ENCODE assay signal across 13 cellular contexts in the genomic region with DNA sequence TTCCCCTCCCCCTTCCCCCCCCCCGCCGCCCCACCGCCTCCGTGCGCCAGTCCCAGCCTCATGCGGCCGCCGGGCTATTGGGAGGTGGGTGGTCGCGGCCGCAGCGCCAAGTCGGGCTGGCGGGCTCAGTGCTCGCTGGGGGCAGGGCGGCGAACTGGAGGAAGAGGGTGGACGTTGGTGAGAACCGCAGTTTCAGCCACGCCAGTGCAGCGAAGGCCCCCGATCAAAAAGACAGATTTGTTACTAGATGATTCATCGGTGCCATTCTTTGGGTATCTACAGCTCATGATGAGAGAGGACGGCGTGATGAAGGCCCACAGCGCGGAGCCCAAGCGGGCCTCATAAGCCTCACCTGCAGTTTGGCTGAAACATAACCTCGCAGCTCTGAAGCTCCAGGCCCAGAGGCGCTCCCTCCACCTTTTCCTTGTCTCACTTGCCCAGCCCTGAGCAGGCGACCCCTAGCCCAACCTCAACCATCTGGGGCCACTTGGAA. TPM values are rescaled to one million over a fixed set of nuclear protein-coding genes. Genes with fewer than 3 reads are reported as not detected.
DNase-seq lines count a peak whose midpoint lies in the region; ATAC-seq, FAIRE-seq and TF ChIP-seq lines count a peak whose summit lies in the region.
"Had no signal": no experiment of that assay in that cellular context is flagged by ENCODE, and none has a peak within 500 bp of the region (broad histone marks: within the 10 kb centered on the region; RNA-seq: fewer than 3 reads in every experiment).

No MANE protein-coding gene starts in this region.

- H3K9me1 ChIP-seq in K562 (ENCODE audit: control insufficient read depth, insufficient read depth, low read length): no peaks in the 10 kb centered on the region

- H3K27me3 Mint-ChIP-seq in GM23338 (ENCODE audit: insufficient read depth, low read depth, poor library complexity): peaks cover 20% of the 10 kb centered on the region
- H3K27me3 Mint-ChIP-seq in naive thymus-derived CD8-positive, alpha-beta T cell: no peaks in the 10 kb centered on the region

- CTCF ChIA-PET in K562 (lab: Yijun Ruan, JAX; ENCODE audit: low intra/inter-chr PET ratio): no interaction called here

- peaks cover 3% of the 10 kb centered on the region; the same call in 1 of the 2 replicates for H4K20me1 ChIP-seq in GM23338 (replicated peaks; ENCODE audit: insufficient read depth)
- no peaks in the 10 kb centered on the region for H4K20me1 ChIP-seq in K562 (replicated peaks; ENCODE audit: control insufficient read depth, insufficient read depth, low read length)

- H3K4me2 ChIP-seq in GM23338 (peak overlapping the region; percentile 35), K562 (ENCODE audit: insufficient read depth, low read length) (no peak overlapping the region)

- H3K79me2 ChIP-seq in GM23338 (replicated peaks; ENCODE audit: insufficient read depth): peaks cover 5% of the 10 kb centered on the region
- no peaks in the 10 kb centered on the region for H3K79me2 ChIP-seq in K562 (ENCODE audit: control insufficient read depth, insufficient read depth, low read length)

- peak; percentile 76 for ATAC-seq in GM23338
- ATAC-seq in K562: no peak
- ATAC-seq in naive thymus-derived CD8-positive, alpha-beta T cell: peak; percentile 32 to 48

- FAIRE-seq in K562 (lab: Jason Lieb, UNC): no peak
- FAIRE-seq: GM18507 had no signal

- peaks cover 21% of the 10 kb centered on the region for H3K4me1 Mint-ChIP-seq in GM23338
- H3K4me1 Mint-ChIP-seq in naive thymus-derived CD8-positive, alpha-beta T cell: peaks cover 4 to 29% (median 23%) of the 10 kb centered on the region in 4 donors

- no peaks in the 10 kb centered on the region for H3K9me3 Mint-ChIP-seq in GM23338
- H3K9me3 Mint-ChIP-seq in naive thymus-derived CD8-positive, alpha-beta T cell: no peaks in the 10 kb centered on the region

- H2AFZ ChIP-seq in GM23338 (no peak overlapping the region), K562 (ENCODE audit: low read depth, low read length) (no peak overlapping the region)

- no peak overlapping the region for H3K4me3 ChIP-seq in GM23338
- H3K4me3 ChIP-seq in K562: no peak overlapping the region

- DNase-seq in AG08396 (ENCODE audit: low spot score): peak; percentile 24
- DNase-seq in GM23338 (ENCODE audit: low spot score): peak; percentile 62
- DNase-seq in K562 (ENCODE audit: extremely low read depth in 1 of 4, low spot score in 3 of 4): no peak
- DNase-seq in naive thymus-derived CD8-positive, alpha-beta T cell: peak in 1 of 10 donors; percentile 5
- DNase-seq in NCI-H69 (lab: John Stamatoyannopoulos, UW): no peak
- no peak for DNase-seq in cerebellar nuclear complex (lab: John Stamatoyannopoulos, UW)
- DNase-seq in NK-92 (lab: John Stamatoyannopoulos, UW; ENCODE audit: unreplicated experiment): no peak
- no peak for DNase-seq in A172 (ENCODE audit: low spot score)
- DNase-seq: DMS 273 treated with DMSO at 0.1 percent for 48 hours, Karpas-422, NCI-H526 had no signal

- no peaks in the 10 kb centered on the region for H3K9me3 ChIP-seq in K562 (replicated peaks; ENCODE audit: control insufficient read depth, insufficient read depth, low read depth, low read length)

- H3K27ac Mint-ChIP-seq in GM23338: peak overlapping the region; percentile 56; the same call in 1 of the 2 replicates
- peak overlapping the region in 3 of 10 donors; percentile 20 to 49 (median 36) for H3K27ac Mint-ChIP-seq in naive thymus-derived CD8-positive, alpha-beta T cell

- H3K27ac ChIP-seq in GM23338 (ENCODE audit: low read depth): peak overlapping the region; percentile 40; the same call in 1 of the 2 replicates
- H3K27ac ChIP-seq in K562 (ENCODE audit: extremely low read depth, low read depth, low read length): no peak overlapping the region

- POLR2A ChIA-PET in K562 (lab: Yijun Ruan, JAX): no interaction called here
- POLR2A ChIA-PET in naive thymus-derived CD8-positive, alpha-beta T cell (lab: Charles Lee): no interaction called here

- no peak overlapping the region for H3K9ac ChIP-seq in K562 (ENCODE audit: insufficient read depth in 1 of 2, low read depth in 2 of 2, low read length in 2 of 2)

- peaks cover 33% of the 10 kb centered on the region for H3K36me3 Mint-ChIP-seq in GM23338 (ENCODE audit: low read depth)
- H3K36me3 Mint-ChIP-seq in naive thymus-derived CD8-positive, alpha-beta T cell: peaks cover 4 to 39% (median 26%) of the 10 kb centered on the region in 3 donors

- intact Hi-C loops in K562 (cut with micrococcal nuclease): no loop called here

- in situ Hi-C loops in K562 (cut with MboI): no loop called here

- no peaks in the 10 kb centered on the region for H3K9me2 ChIP-seq in GM23338 (ENCODE audit: insufficient read depth)

- TF ChIP-seq POLR2A in K562 (conservative IDR thresholded peaks at IDR 0.05): no peak

- TF ChIP-seq CTCF in GM23338 (conservative IDR thresholded peaks at IDR 0.05; ENCODE audit: low read depth in 2 of 2) (no peak), K562 (IDR thresholded peaks at IDR 0.05 in 2 of 3, conservative IDR thresholded peaks at IDR 0.05 in 1 of 3; ENCODE audit: insufficient read depth in 2 of 3, low read depth in 1 of 3, low read length in 3 of 3) (no peak)

- peaks cover 19% of the 10 kb centered on the region for H3K36me3 ChIP-seq in GM23338 (ENCODE audit: insufficient read depth)
- H3K36me3 ChIP-seq in K562 (ENCODE audit: control insufficient read depth, insufficient read depth, low read length): peaks cover 20% of the 10 kb centered on the region; the same call in 1 of the 3 replicates

- H3K27me3 ChIP-seq in GM23338 (ENCODE audit: insufficient read depth) (no peaks in the 10 kb centered on the region), K562 (ENCODE audit: control insufficient read depth in 2 of 2, insufficient read depth in 2 of 2, low read length in 2 of 2) (no peaks in the 10 kb centered on the region)

- H3K4me3 Mint-ChIP-seq in GM23338: no peak overlapping the region; the same call in 2 of the 3 replicates
- H3K4me3 Mint-ChIP-seq in naive thymus-derived CD8-positive, alpha-beta T cell: peak overlapping the region in 3 of 10 donors; percentile 3 to 57 (median 39)

- BruUV-seq in K562 (replicated peaks; lab: Mats Ljungman, UMichigan): no TSS peak

- peaks cover 8% of the 10 kb centered on the region; the same call in 1 of the 2 replicates for H3K4me1 ChIP-seq in GM23338 (ENCODE audit: insufficient read depth)
- H3K4me1 ChIP-seq in K562 (replicated peaks in 1 of 2; ENCODE audit: control insufficient read depth in 2 of 2, insufficient read depth in 2 of 2, low read length in 2 of 2): no peaks in the 10 kb centered on the region

- TF ChIP-seq EP300 in K562 (IDR thresholded peaks at IDR 0.05; ENCODE audit: low read length): no peak

- whole genome bisulfite sequencing in K562 (ENCODE audit: insufficient coverage, low coverage, missing lambda C conversion rate): 42% methylated on average over 2 of the region's 31 CpGs

- peaks cover 18% of the 10 kb centered on the region for H3F3A ChIP-seq in GM23338 (replicated peaks; ENCODE audit: low read depth)

- no peak for TF ChIP-seq RAD21 in K562 (CRISPR knock-in tag; conservative IDR thresholded peaks at IDR 0.05 in 1 of 2, IDR thresholded peaks at IDR 0.05 in 1 of 2)

RNA-seq across cellular contexts. Expression of a gene that starts 20.0 kb away (rescaled TPM):
- total RNA-seq in GM23338 (2014; rRNA removed; shearing (Covaris generic)): 388 and 451 TPM in 2 replicates
- polyA plus RNA-seq in GM23338 (2016; fragmentation: Nextera tagmentation; extraction: Ambion mirVana) (199 and 208 TPM in 2 replicates), K562 (2011; rRNA removed) (296 and 491 TPM in 2 replicates), K562 (2014; fragmentation: Illumina TruSeq; extraction: Trizol) (101 and 104 TPM in 2 replicates), K562 (2014; fragmentation: Nextera tagmentation; extraction: Ambion mirVana) (100 to 1,000 TPM in 1 of 2 experiments, 10 to 100 TPM in 1; 93.4 to 129 TPM), K562 (2014; rRNA removed) (97.9 and 98.7 TPM in 2 replicates)
- total RNA-seq in K562 (2011; cell fraction: chromatin; rRNA removed; ENCODE audit: low replicate concordance): 809 and 942 TPM in 2 replicates
- 602 and 714 TPM in 2 replicates for total RNA-seq in K562 (2011; cell fraction: nucleolus; rRNA removed)
- 822 and 830 TPM in 2 replicates for total RNA-seq in K562 (2011; cell fraction: nucleoplasm; rRNA removed)
- total RNA-seq in K562 (2014; rRNA removed) (64.0 and 67.3 TPM in 2 replicates), K562 (2014; rRNA removed; fragmentation: Illumina TruSeq; extraction: Trizol) (119 and 138 TPM in 2 replicates), K562 (2015; rRNA removed; fragmentation: Illumina TruSeq; extraction: Trizol) (78.9 and 86.3 TPM in 2 replicates), K562 (2021) (140 and 161 TPM in 2 replicates)
- 291 and 361 TPM in 2 replicates for polyA plus RNA-seq in K562 (2011; cell fraction: cytosol; rRNA removed)
- 164 and 209 TPM in 2 replicates for polyA plus RNA-seq in K562 (2011; cell fraction: nucleus; rRNA removed)
- polyA plus RNA-seq in K562 (2012): 81.0 and 167 TPM in 2 replicates
- 452 and 599 TPM in 2 replicates for polyA minus RNA-seq in K562 (2011; rRNA and poly(A)+ RNA removed)
- polyA minus RNA-seq in K562 (2011; cell fraction: cytosol; rRNA and poly(A)+ RNA removed): 168 and 265 TPM in 2 replicates
- polyA minus RNA-seq in K562 (2011; cell fraction: nucleus; rRNA and poly(A)+ RNA removed): 149 and 249 TPM in 2 replicates
- 100 to 1,000 TPM; 108 to 115 TPM for total RNA-seq in naive thymus-derived CD8-positive, alpha-beta T cell
- 10 to 100 TPM; 47.6 to 88.0 (median 71.8) TPM for polyA plus RNA-seq in naive thymus-derived CD8-positive, alpha-beta T cell
- 16.3 and 17.0 TPM in 2 replicates for total RNA-seq in A172 (2014; rRNA removed; shearing (Covaris generic))

RNA-seq across cellular contexts. Expression of a gene that starts 43.2 kb away (rescaled TPM):
- 26.1 and 31.5 TPM in 2 replicates for total RNA-seq in GM23338 (2014; rRNA removed; shearing (Covaris generic))
- polyA plus RNA-seq in GM23338 (2016; fragmentation: Nextera tagmentation; extraction: Ambion mirVana) (6.7 and 6.8 TPM in 2 replicates), K562 (2011; rRNA removed) (6.3 and 6.8 TPM in 2 replicates), K562 (2014; fragmentation: Illumina TruSeq; extraction: Trizol) (0.74 and 1.1 TPM in 2 replicates), K562 (2014; fragmentation: Nextera tagmentation; extraction: Ambion mirVana) (1 to 10 TPM; 4.0 to 5.2 TPM), K562 (2014; rRNA removed) (0.13 and 0.19 TPM in 2 replicates)
- 0.79 and 1.5 TPM in 2 replicates for total RNA-seq in K562 (2011; cell fraction: chromatin; rRNA removed; ENCODE audit: low replicate concordance)
- total RNA-seq in K562 (2011; cell fraction: nucleolus; rRNA removed): 1.4 and 4.7 TPM in 2 replicates
- total RNA-seq in K562 (2011; cell fraction: nucleoplasm; rRNA removed): 1.7 and 2.0 TPM in 2 replicates
- total RNA-seq in K562 (2014; rRNA removed) (0.20 TPM in 1 of 2 replicates, not detected in the other), K562 (2014; rRNA removed; fragmentation: Illumina TruSeq; extraction: Trizol) (5.4 and 6.8 TPM in 2 replicates), K562 (2015; rRNA removed; fragmentation: Illumina TruSeq; extraction: Trizol) (3.6 and 4.3 TPM in 2 replicates), K562 (2021) (7.4 and 8.9 TPM in 2 replicates)
- polyA plus RNA-seq in K562 (2011; cell fraction: cytosol; rRNA removed): 4.8 and 6.8 TPM in 2 replicates
- 0.22 and 0.54 TPM in 2 replicates for polyA plus RNA-seq in K562 (2011; cell fraction: nucleus; rRNA removed)
- 2.4 and 4.4 TPM in 2 replicates for polyA plus RNA-seq in K562 (2012)
- polyA minus RNA-seq in K562 (2011; rRNA and poly(A)+ RNA removed): 0.54 and 1.1 TPM in 2 replicates
- polyA minus RNA-seq in K562 (2011; cell fraction: cytosol; rRNA and poly(A)+ RNA removed): 16.2 and 21.5 TPM in 2 replicates
- polyA minus RNA-seq in K562 (2011; cell fraction: nucleus; rRNA and poly(A)+ RNA removed): 0.54 and 0.78 TPM in 2 replicates
- not detected for total RNA-seq in naive thymus-derived CD8-positive, alpha-beta T cell
- polyA plus RNA-seq in naive thymus-derived CD8-positive, alpha-beta T cell: under 1 TPM in 1 of 3 donors, not detected in 2; 0.67 TPM
- total RNA-seq in A172 (2014; rRNA removed; shearing (Covaris generic)): 0.12 TPM in 1 of 2 replicates, not detected in the other
- total RNA-seq: SK-MEL-5 had no signal

Comparison
In these comparisons a context has a peak if more than half of its experiments do, and no peak if none do; other contexts are left out.
1. DNase-seq: peak in AG08396 (single experiment) and GM23338 (single experiment); none in K562 (0 of 4), NCI-H69 (single experiment), cerebellar nuclear complex (0 of 2), NK-92 (single experiment) and A172 (single experiment).